1 cellular context compared by ENCODE assay signal in the genomic region with DNA sequence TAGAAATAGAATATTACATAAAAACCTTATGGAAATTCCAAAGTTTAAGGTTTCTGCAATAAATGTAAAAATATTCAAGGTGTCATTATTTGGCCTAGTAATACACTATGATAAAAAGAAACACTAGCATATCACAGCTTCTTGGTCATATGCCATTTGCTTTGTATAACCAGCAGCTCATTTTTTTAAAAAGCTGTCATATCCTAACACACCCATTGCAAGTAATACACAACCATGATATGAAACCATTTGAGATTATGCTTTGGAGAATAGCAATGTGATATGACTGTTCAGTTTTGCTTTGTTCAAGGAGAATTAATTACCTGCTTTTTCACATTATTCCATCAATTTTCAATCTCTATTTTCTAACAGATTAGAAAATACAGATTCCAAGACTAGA.
TF ChIP-seq lines count a peak whose summit lies in the region.

No MANE protein-coding gene starts in this region.

TF ChIP-seq in GM12878, 131 proteins besides CTCF, POLR2A, EP300 and RAD21 (continued from another document):
- no peak for TF ChIP-seq IRF3 (IDR thresholded peaks at IDR 0.05)
- no peak for TF ChIP-seq ETV6 (conservative IDR thresholded peaks at IDR 0.05 in 1 of 2, IDR thresholded peaks at IDR 0.05 in 1 of 2; ENCODE audit: borderline replicate concordance in 1 of 2, low read depth in 1 of 2)
- TF ChIP-seq, protein P1, sequence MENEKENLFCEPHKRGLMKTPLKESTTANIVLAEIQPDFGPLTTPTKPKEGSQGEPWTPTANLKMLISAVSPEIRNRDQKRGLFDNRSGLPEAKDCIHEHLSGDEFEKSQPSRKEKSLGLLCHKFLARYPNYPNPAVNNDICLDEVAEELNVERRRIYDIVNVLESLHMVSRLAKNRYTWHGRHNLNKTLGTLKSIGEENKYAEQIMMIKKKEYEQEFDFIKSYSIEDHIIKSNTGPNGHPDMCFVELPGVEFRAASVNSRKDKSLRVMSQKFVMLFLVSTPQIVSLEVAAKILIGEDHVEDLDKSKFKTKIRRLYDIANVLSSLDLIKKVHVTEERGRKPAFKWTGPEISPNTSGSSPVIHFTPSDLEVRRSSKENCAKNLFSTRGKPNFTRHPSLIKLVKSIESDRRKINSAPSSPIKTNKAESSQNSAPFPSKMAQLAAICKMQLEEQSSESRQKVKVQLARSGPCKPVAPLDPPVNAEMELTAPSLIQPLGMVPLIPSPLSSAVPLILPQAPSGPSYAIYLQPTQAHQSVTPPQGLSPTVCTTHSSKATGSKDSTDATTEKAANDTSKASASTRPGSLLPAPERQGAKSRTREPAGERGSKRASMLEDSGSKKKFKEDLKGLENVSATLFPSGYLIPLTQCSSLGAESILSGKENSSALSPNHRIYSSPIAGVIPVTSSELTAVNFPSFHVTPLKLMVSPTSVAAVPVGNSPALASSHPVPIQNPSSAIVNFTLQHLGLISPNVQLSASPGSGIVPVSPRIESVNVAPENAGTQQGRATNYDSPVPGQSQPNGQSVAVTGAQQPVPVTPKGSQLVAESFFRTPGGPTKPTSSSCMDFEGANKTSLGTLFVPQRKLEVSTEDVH (IDR thresholded peaks at IDR 0.05; ENCODE audit: low read depth, partially characterized antibody): peak; percentile 10
- TF ChIP-seq ZNF24 (IDR thresholded peaks at IDR 0.05): no peak
- TF ChIP-seq ZZZ3 (IDR thresholded peaks at IDR 0.05; ENCODE audit: control insufficient read depth, insufficient read length, low read depth): no peak
- TF ChIP-seq ZNF384 (IDR thresholded peaks at IDR 0.05; ENCODE audit: borderline replicate concordance, low read depth, low read length): no peak
- no peak for TF ChIP-seq SMARCA5 (IDR thresholded peaks at IDR 0.05)
- no peak for TF ChIP-seq MAX (IDR thresholded peaks at IDR 0.05; ENCODE audit: low read depth, low read length)
- peak; percentile 64; the same call in 1 of the 2 replicates for TF ChIP-seq POLR2AphosphoS2 (IDR thresholded peaks at IDR 0.05; ENCODE audit: low read depth, low read length)
- TF ChIP-seq CHD1 (IDR thresholded peaks at IDR 0.05; ENCODE audit: low read depth, low read length): no peak
- no peak for TF ChIP-seq HDGF (IDR thresholded peaks at IDR 0.05)
- TF ChIP-seq IKZF1 (conservative IDR thresholded peaks at IDR 0.05): no peak
- no peak for TF ChIP-seq SMC3 (IDR thresholded peaks at IDR 0.05; ENCODE audit: borderline replicate concordance, low read length)
- peak; percentile 22; the same call in 1 of the 2 replicates for TF ChIP-seq BACH1 (IDR thresholded peaks at IDR 0.05; ENCODE audit: borderline replicate concordance)
- TF ChIP-seq E2F4 (IDR thresholded peaks at IDR 0.05; ENCODE audit: low read depth, low read length): no peak
- TF ChIP-seq PAX5 (IDR thresholded peaks at IDR 0.05; ENCODE audit: borderline replicate concordance, low read depth, low read length): no peak
